Comparison of ENCODE assay signal across 8 cellular contexts in the genomic region with DNA sequence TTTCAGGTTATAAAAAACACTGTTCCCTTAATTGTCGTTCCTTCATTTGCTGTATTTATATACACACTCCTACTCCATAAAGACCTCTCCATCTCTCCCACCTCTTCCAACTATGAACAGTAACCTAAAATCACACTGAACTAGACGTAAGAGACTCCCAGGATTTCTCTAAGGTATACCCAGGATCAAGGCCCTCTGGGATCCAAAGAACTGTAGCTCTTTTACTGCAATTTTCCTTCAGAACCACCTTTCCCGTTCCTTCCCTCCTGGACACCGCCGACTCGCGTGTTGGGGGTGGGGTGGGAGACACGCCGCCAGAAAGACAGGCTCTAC. TPM values are rescaled to one million over a fixed set of nuclear protein-coding genes. Genes with fewer than 3 reads are reported as not detected.
A peak's percentile ranks its signal among the peaks of the same experiment; 100 is the strongest.
DNase-seq lines count a peak whose midpoint lies in the region; FAIRE-seq and TF ChIP-seq lines count a peak whose summit lies in the region.

No MANE protein-coding gene starts in this region.

- no peaks in the 10 kb centered on the region for H3K36me3 ChIP-seq in CD8-positive, alpha-beta memory T cell (ENCODE audit: insufficient read depth, low read length)
- H3K36me3 ChIP-seq in duodenal mucosa (ENCODE audit: control insufficient read depth in 1 of 2, insufficient read depth in 2 of 2, low read length in 2 of 2) = no peaks in the 10 kb centered on the region
- peaks cover 6% of the 10 kb centered on the region for H3K36me3 ChIP-seq in neuron (ENCODE audit: insufficient read depth, low read length)

- CTCF ChIA-PET in CD8-positive, alpha-beta memory T cell (lab: Charles Lee) = interaction anchor here (0.9 to 2.6 kb wide), 4 partner anchors 9 to 135 kb away, joined by 3 to 16 read pairs (median 6); a partner anchor contains a TSS

- POLR2A ChIA-PET in CD8-positive, alpha-beta memory T cell (lab: Charles Lee) = interaction anchor here (0.6 to 2.4 kb wide), 5 partner anchors 19 to 172 kb away, joined by 3 to 20 read pairs (median 6); a partner anchor contains a TSS

- DNase-seq in CD8-positive, alpha-beta memory T cell = no peak
- DNase-seq in LNCaP clone FGC (ENCODE audit: low read depth) (no peak), urothelium cell line (ENCODE audit: low spot score) (no peak), DMS53 treated with DMSO at 0.1 percent for 48 hours (lab: John Stamatoyannopoulos, UW; ENCODE audit: unreplicated experiment) (no peak), DMS 273 treated with DMSO at 0.1 percent for 48 hours (lab: John Stamatoyannopoulos, UW) (no peak), hepatic stellate cell (ENCODE audit: low spot score) (no peak)

- H3K4me3 ChIP-seq in CD8-positive, alpha-beta memory T cell (ENCODE audit: low read length) = peak overlapping the region; percentile 87
- H3K4me3 ChIP-seq in LNCaP clone FGC (ENCODE audit: low read depth, low read length) = peak overlapping the region; percentile 91
- peak overlapping the region; percentile 88 to 92 for H3K4me3 ChIP-seq in duodenal mucosa (ENCODE audit: low read depth in 1 of 2, low read length in 2 of 2)
- H3K4me3 ChIP-seq in neuron (ENCODE audit: low read length) = peak overlapping the region; percentile 90

- H3K36me3 Mint-ChIP-seq in CD8-positive, alpha-beta memory T cell = peaks cover 0 to 19% (median 2%) of the 10 kb centered on the region in 3 donors

- H3K4me3 Mint-ChIP-seq in CD8-positive, alpha-beta memory T cell = peak overlapping the region; percentile 91 to 99 (median 97)

- H3K27me3 ChIP-seq in CD8-positive, alpha-beta memory T cell (ENCODE audit: insufficient read depth, low read length, poor library complexity, severe bottlenecking) = no peaks in the 10 kb centered on the region
- H3K27me3 ChIP-seq in duodenal mucosa (ENCODE audit: control insufficient read depth in 1 of 2, insufficient read depth in 2 of 2, low read length in 2 of 2) (no peaks in the 10 kb centered on the region), neuron (ENCODE audit: insufficient read depth, low read length) (no peaks in the 10 kb centered on the region)

- no peak for TF ChIP-seq CTCF in LNCaP clone FGC (IDR thresholded peaks at IDR 0.05; ENCODE audit: control insufficient read depth, extremely low read depth, insufficient read depth)

- peaks cover 15% of the 10 kb centered on the region for H3K4me1 ChIP-seq in CD8-positive, alpha-beta memory T cell (ENCODE audit: insufficient read depth, low read length)
- H3K4me1 ChIP-seq in duodenal mucosa (ENCODE audit: control insufficient read depth in 1 of 2, insufficient read depth in 2 of 2, low read length in 2 of 2) (peaks cover 5 to 9% of the 10 kb centered on the region in 2 donors), neuron (ENCODE audit: insufficient read depth, low read length) (peaks cover 17% of the 10 kb centered on the region)

- H3K27ac ChIP-seq in CD8-positive, alpha-beta memory T cell (ENCODE audit: low read depth, low read length) = peak overlapping the region; percentile 88
- H3K27ac ChIP-seq in duodenal mucosa (ENCODE audit: low read depth, low read length) = peak overlapping the region; percentile 99

- peak overlapping the region; percentile 91 to 100 (median 98) for H3K27ac Mint-ChIP-seq in CD8-positive, alpha-beta memory T cell

- peak overlapping the region; percentile 95 to 96 for H3K9ac ChIP-seq in duodenal mucosa (ENCODE audit: low read depth in 1 of 2, low read length in 2 of 2)

- H3K9me3 ChIP-seq in CD8-positive, alpha-beta memory T cell (ENCODE audit: low read length) = no peaks in the 10 kb centered on the region
- H3K9me3 ChIP-seq in duodenal mucosa (ENCODE audit: control insufficient read depth in 1 of 2, low read length in 2 of 2) (no peaks in the 10 kb centered on the region), neuron (ENCODE audit: low read length) (no peaks in the 10 kb centered on the region)

- no peaks in the 10 kb centered on the region for H3K9me3 Mint-ChIP-seq in CD8-positive, alpha-beta memory T cell

- H3K27me3 Mint-ChIP-seq in CD8-positive, alpha-beta memory T cell = no peaks in the 10 kb centered on the region

- H3K4me1 Mint-ChIP-seq in CD8-positive, alpha-beta memory T cell = peaks cover 41 to 59% (median 51%) of the 10 kb centered on the region in 3 donors

- no peak for FAIRE-seq in urothelium cell line (lab: Jason Lieb, UNC)

- H2AFZ ChIP-seq in neuron (ENCODE audit: low read depth, low read length) = peak overlapping the region; percentile 89

RNA-seq across cellular contexts. Expression of a gene that starts 0.7 kb away (rescaled TPM):
- total RNA-seq in CD8-positive, alpha-beta memory T cell = 10 to 100 TPM; 29.7 to 33.8 TPM
- 12.7 TPM for polyA plus RNA-seq in CD8-positive, alpha-beta memory T cell

RNA-seq across cellular contexts. Expression of a gene that starts 29.1 kb away (rescaled TPM):
- total RNA-seq in CD8-positive, alpha-beta memory T cell = 10 to 100 TPM; 82.3 to 86.2 TPM
- 6.2 TPM for polyA plus RNA-seq in CD8-positive, alpha-beta memory T cell

RNA-seq across cellular contexts. Expression of a gene that starts 32.3 kb away (rescaled TPM):
- 100 to 1,000 TPM; 107 to 108 TPM for total RNA-seq in CD8-positive, alpha-beta memory T cell
- 148 TPM for polyA plus RNA-seq in CD8-positive, alpha-beta memory T cell
